Comparison of ENCODE assay signal across 12 cellular contexts in genomic region chr3:122942241-122942640, GRCh38.
A peak's percentile ranks its signal among the peaks of the same experiment; 100 is the strongest.
DNase-seq lines count a peak whose midpoint lies in the region; ATAC-seq and TF ChIP-seq lines count a peak whose summit lies in the region.
"Had no signal": no experiment of that assay in that cellular context is flagged by ENCODE, and none has a peak within 500 bp of the region (broad histone marks: within the 10 kb centered on the region; RNA-seq: fewer than 3 reads in every experiment).

No MANE protein-coding gene starts in this region.

- H4K20me1 ChIP-seq in OCI-LY3 (ENCODE audit: insufficient read depth, low read length), result no peaks in the 10 kb centered on the region

- peak overlapping the region; percentile 53; the same call in 1 of the 2 replicates for H3K9ac ChIP-seq in OCI-LY3 (ENCODE audit: low read length)
- H3K9ac ChIP-seq: KMS-11 had no signal

- H2AFZ ChIP-seq in OCI-LY3 (ENCODE audit: low read depth, low read length), result peak overlapping the region; percentile 55; the same call in 1 of the 2 replicates

- TF ChIP-seq POLR2A in spleen (IDR thresholded peaks at IDR 0.05), result no peak

- TF ChIP-seq CTCF in OCI-LY3 (IDR thresholded peaks at IDR 0.05; ENCODE audit: low read depth, low read length) (no peak), spleen (IDR thresholded peaks at IDR 0.05 in 8 of 11, conservative IDR thresholded peaks at IDR 0.05 in 3 of 11) (no peak)

- H3K27ac ChIP-seq in OCI-LY3 (ENCODE audit: low read length) (no peak overlapping the region), epithelial cell of prostate (peak overlapping the region; percentile 59), spleen (no peak overlapping the region), caudate nucleus (ENCODE audit: low read depth, low read length) (no peak overlapping the region)
- H3K27ac ChIP-seq: KMS-11, Peyer's patch had no signal

- H3K4me1 ChIP-seq in OCI-LY3 (ENCODE audit: low read length), result peaks cover 50% of the 10 kb centered on the region
- H3K4me1 ChIP-seq in spleen, result peaks cover 0 to 45% (median 13%) of the 10 kb centered on the region in 6 donors
- H3K4me1 ChIP-seq: HAP-1 had no signal

- peak overlapping the region; percentile 92 for H3K4me2 ChIP-seq in OCI-LY3 (ENCODE audit: low read length)
- H3K4me2 ChIP-seq: KMS-11 had no signal

- no peaks in the 10 kb centered on the region for H3K36me3 ChIP-seq in OCI-LY3 (replicated peaks; ENCODE audit: low read depth, low read length)
- H3K36me3 ChIP-seq in spleen, result no peaks in the 10 kb centered on the region
- H3K36me3 ChIP-seq: HAP-1, Peyer's patch had no signal

- peak; percentile 23 for DNase-seq in ELR (ENCODE audit: low read depth)
- no peak for DNase-seq in epithelial cell of prostate (ENCODE audit: low read depth, low spot score)
- DNase-seq in spleen, result peak; percentile 22
- DNase-seq in activated gamma-delta T cell (lab: John Stamatoyannopoulos, UW), result no peak
- no peak for DNase-seq in caudate nucleus (lab: John Stamatoyannopoulos, UW)
- DNase-seq: DMS79 treated with DMSO at 0.1 percent for 48 hours, SIG-M5 had no signal

- intact Hi-C loops in spleen (cut with DNase I; ENCODE audit: low total_unique reads), result loop anchor here (10.0 kb wide), 2 partner anchors 83 to 323 kb away; partner anchors contain the start of gene SEMA5B

- H3K27me3 ChIP-seq in OCI-LY3 (ENCODE audit: low read depth, low read length) (no peaks in the 10 kb centered on the region), spleen (replicated peaks in 1 of 7) (peaks cover 0 to 10% (median 0%) of the 10 kb centered on the region in 7 donors)
- H3K27me3 ChIP-seq: Peyer's patch had no signal

- H3K4me3 ChIP-seq in OCI-LY3 (ENCODE audit: low read length) (no peak overlapping the region), spleen (no peak overlapping the region)
- H3K4me3 ChIP-seq: HAP-1, Peyer's patch had no signal

- H3K79me2 ChIP-seq in OCI-LY3 (ENCODE audit: low read length), result no peaks in the 10 kb centered on the region

- WGBS in spleen, 5 donors, result 85 to 95% (median 88%) methylated on average over 3 of the region's 3 CpGs

- no peak for ATAC-seq in HG02981 (IDR thresholded peaks at IDR 0.05; ENCODE audit: unreplicated experiment)

- H3K9me3 ChIP-seq in OCI-LY3 (ENCODE audit: insufficient read depth, low read length) (no peaks in the 10 kb centered on the region), spleen (no peaks in the 10 kb centered on the region)
- H3K9me3 ChIP-seq: HAP-1, Peyer's patch had no signal

Comparison
In these comparisons a context has a peak if more than half of its experiments do, and no peak if none do; other contexts are left out.
1. DNase-seq: peak in ELR (single experiment) and spleen (single experiment); none in epithelial cell of prostate (single experiment), activated gamma-delta T cell (single experiment) and caudate nucleus (0 of 61).